Comparison of ENCODE assay signal across 20 cellular contexts in the genomic region with DNA sequence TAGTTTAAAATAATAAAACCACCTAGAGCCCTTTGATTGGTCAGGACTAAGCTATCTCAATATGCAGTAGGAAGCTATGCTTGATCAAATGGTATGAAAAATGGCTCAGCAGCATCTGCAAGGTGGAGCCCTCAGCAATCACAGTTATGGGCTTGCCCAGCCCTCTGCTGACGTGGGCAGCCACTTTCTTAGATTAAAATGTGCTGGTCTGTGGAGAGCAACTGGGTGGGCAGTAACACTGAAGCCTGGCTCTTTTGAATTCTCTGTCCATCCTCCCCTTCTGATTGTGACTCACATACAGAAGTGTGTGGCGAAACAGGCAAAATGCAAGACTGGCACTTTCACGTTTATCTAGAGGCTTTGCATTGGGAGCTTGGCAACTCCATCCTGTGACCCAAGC.
"Had no signal": no experiment of that assay in that cellular context is flagged by ENCODE, and none has a peak within 500 bp of the region (broad histone marks: within the 10 kb centered on the region; RNA-seq: fewer than 3 reads in every experiment).

No MANE protein-coding gene starts in this region.

- DNase-seq: KBM-7, MV-4-11, NCI-H1048, NCI-H1105, NCI-H1417, NCI-H1436 treated with DMSO at 0.1 percent for 48 hours, NCI-H1694, NCI-H187 treated with DMSO at 0.1 percent for 48 hours, NCI-H2081, NCI-H2107, NCI-H2227 treated with DMSO at 0.1 percent for 48 hours, NCI-H524, NCI-H526 treated with DMSO at 0.1 percent for 48 hours, NCI-H774, SHP77 treated with DMSO at 0.1 percent for 48 hours, SJCRH30 had no signal

- H3K27ac Mint-ChIP-seq: IgD-negative memory B cell had no signal

- H3K4me3 Mint-ChIP-seq: IgD-negative memory B cell had no signal

- H3K27ac ChIP-seq: HL-60, RWPE1, SJCRH30 had no signal

- H3K27me3 ChIP-seq: SJCRH30 had no signal

- H3K27me3 Mint-ChIP-seq: IgD-negative memory B cell had no signal

- H3K9me3 ChIP-seq: SJCRH30 had no signal

- ATAC-seq: Right ventricle myocardium inferior had no signal

- H3K4me3 ChIP-seq: SJCRH30 had no signal

- H3K4me1 ChIP-seq: SJCRH30 had no signal

- H3K36me3 ChIP-seq: SJCRH30 had no signal
